Comparison of ENCODE assay signal across 16 cellular contexts in genomic region chr2:211103989-211104388, GRCh38.
DNase-seq lines count a peak whose midpoint lies in the region; ATAC-seq and TF ChIP-seq lines count a peak whose summit lies in the region.
"Had no signal": no experiment of that assay in that cellular context is flagged by ENCODE, and none has a peak within 500 bp of the region (broad histone marks: within the 10 kb centered on the region; RNA-seq: fewer than 3 reads in every experiment).

No MANE protein-coding gene starts in this region.

- H3K27me3 ChIP-seq in BE2C, result no peaks in the 10 kb centered on the region
- no peaks in the 10 kb centered on the region for H3K27me3 ChIP-seq in tibial artery
- H3K27me3 ChIP-seq: neutrophil had no signal

- no peak for ATAC-seq in HG02970 (IDR thresholded peaks at IDR 0.05; ENCODE audit: low FRiP score, unreplicated experiment)
- ATAC-seq: activated naive CD8-positive, alpha-beta T cell treated with anti-CD3 and anti-CD28 coated beads, Interleukin-2, amount 50 U/mL, for 24 hours had no signal

- intact Hi-C loops in tibial artery (cut with DNase I; ENCODE audit: low total_unique reads), result no loop called here

- no peak overlapping the region for H3K27ac ChIP-seq in tibial artery
- H3K27ac ChIP-seq: epithelial cell of prostate, neutrophil, suprapubic skin had no signal

- peak; percentile 21 for DNase-seq in BE2C
- DNase-seq in LHCN-M2 (ENCODE audit: low read depth), result peak; percentile 18
- peak; percentile 11 for DNase-seq in amniotic epithelial cell (ENCODE audit: low read depth)
- peak; percentile 9 for DNase-seq in myocyte (ENCODE audit: low read depth)
- DNase-seq in DMS114 treated with DMSO at 0.1 percent for 48 hours (lab: John Stamatoyannopoulos, UW; ENCODE audit: unreplicated experiment), result no peak
- DNase-seq in NCI-H226, result no peak
- no peak for DNase-seq in tibial artery
- DNase-seq: activated CD4-positive, alpha-beta T cell treated with anti-CD3 and anti-CD28 coated beads for 4 hours; activated naive CD8-positive, alpha-beta T cell treated with anti-CD3 and anti-CD28 coated beads, Interleukin-2, amount 50 U/mL, for 24 hours; CD8-positive, alpha-beta memory T cell; NCI-H1417; stimulated activated CD4-positive, alpha-beta T cell treated with anti-CD3 and anti-CD28 coated beads, Interleukin-15, amount 100 ng/mL, for 24 hours had no signal

- H3K4me3 ChIP-seq in BE2C (ENCODE audit: low read depth, low read length), result no peak overlapping the region
- no peak overlapping the region for H3K4me3 ChIP-seq in tibial artery
- H3K4me3 ChIP-seq: suprapubic skin had no signal

- no peaks in the 10 kb centered on the region for H3K36me3 ChIP-seq in BE2C
- H3K36me3 ChIP-seq in tibial artery, result no peaks in the 10 kb centered on the region
- H3K36me3 ChIP-seq: neutrophil, suprapubic skin had no signal

- no peaks in the 10 kb centered on the region for H3K9me3 ChIP-seq in BE2C
- H3K9me3 ChIP-seq in tibial artery, result no peaks in the 10 kb centered on the region
- H3K9me3 ChIP-seq: neutrophil, suprapubic skin had no signal

- H3K4me1 ChIP-seq in BE2C, result 0 out of 2 replicates have a peak, but pooled peaks cover 3% of the 10 kb centered on the region
- H3K4me1 ChIP-seq in tibial artery, result no peaks in the 10 kb centered on the region
- H3K4me1 ChIP-seq: suprapubic skin had no signal

- TF ChIP-seq CTCF in BE2C (IDR thresholded peaks at IDR 0.05; ENCODE audit: low read depth, low read length) (no peak), tibial artery (IDR thresholded peaks at IDR 0.05) (no peak)

Comparison
In these comparisons a context has a peak if more than half of its experiments do, and no peak if none do; other contexts are left out.
1. DNase-seq: peak in BE2C (single experiment), LHCN-M2 (single experiment), amniotic epithelial cell (single experiment) and myocyte (single experiment); none in DMS114 treated with DMSO at 0.1 percent for 48 hours (single experiment), NCI-H226 (single experiment) and tibial artery (0 of 2).